In genomic region chr1:154418898-154419619, GRCh38 we compare ENCODE assay signal across 8 cellular contexts. TPM values are rescaled to one million over a fixed set of nuclear protein-coding genes. Genes with fewer than 3 reads are reported as not detected.
DNase-seq lines count a peak whose midpoint lies in the region; ATAC-seq and TF ChIP-seq lines count a peak whose summit lies in the region.

No MANE protein-coding gene starts in this region.

- H3K9me3 ChIP-seq in MM.1S (replicated peaks; ENCODE audit: insufficient read depth, low read length): no peaks in the 10 kb centered on the region

- peaks cover 71% of the 10 kb centered on the region for H3K4me1 ChIP-seq in MM.1S (ENCODE audit: low read length)

- H3K36me3 Mint-ChIP-seq in nephron (ENCODE audit: low read depth): no peaks in the 10 kb centered on the region

- peaks cover 98% of the 10 kb centered on the region for H3K79me2 ChIP-seq in MM.1S (ENCODE audit: low read length)

- H3K4me1 Mint-ChIP-seq in nephron: peaks cover 48% of the 10 kb centered on the region

- H3K27me3 Mint-ChIP-seq in nephron (ENCODE audit: low read depth): peaks cover 4% of the 10 kb centered on the region

- H3K36me3 ChIP-seq in MM.1S (replicated peaks; ENCODE audit: insufficient read depth, low read length): peaks cover 8% of the 10 kb centered on the region

- peak overlapping the region; percentile 84 for H3K4me2 ChIP-seq in MM.1S (ENCODE audit: low read depth, low read length)

- TF ChIP-seq CTCF in 22Rv1 (IDR thresholded peaks at IDR 0.05) (no peak; the same call in 1 of the 2 replicates), MM.1S (IDR thresholded peaks at IDR 0.05; ENCODE audit: low read length) (no peak), dorsolateral prefrontal cortex (IDR thresholded peaks at IDR 0.05 in 54 of 56, conservative IDR thresholded peaks at IDR 0.05 in 2 of 56; ENCODE audit: low read depth in 1 of 56, partially characterized antibody in 56 of 56) (no peak), nephron (IDR thresholded peaks at IDR 0.05; ENCODE audit: unreplicated experiment in 3 of 3) (no peak)

- intact Hi-C loops in dorsolateral prefrontal cortex (cut with DNase I): no loop called here

- peak overlapping the region; percentile 67 to 77 (median 72) for H3K27ac Mint-ChIP-seq in nephron

- peak overlapping the region; percentile 84 for H3K9ac ChIP-seq in MM.1S (ENCODE audit: low read length)

- DNase-seq in MM.1S (peak; percentile 31), dorsolateral prefrontal cortex (peak in 1 of 10 donors; percentile 2), AG08396 (ENCODE audit: low spot score) (no peak), glomerular visceral epithelial cell (ENCODE audit: extremely low spot score) (no peak), NCI-H2227 treated with DMSO at 0.1 percent for 48 hours (lab: John Stamatoyannopoulos, UW) (no peak)

- H3K27me3 ChIP-seq in MM.1S (replicated peaks; ENCODE audit: insufficient read depth, low read length) (no peaks in the 10 kb centered on the region), dorsolateral prefrontal cortex (no peaks in the 10 kb centered on the region)

- peak overlapping the region; percentile 20 for H3K4me3 ChIP-seq in MM.1S (ENCODE audit: low read length)
- H3K4me3 ChIP-seq in dorsolateral prefrontal cortex: peak overlapping the region in 15 of 59 donors; percentile 2 to 40 (median 20)

- no peak overlapping the region for H2AFZ ChIP-seq in MM.1S (ENCODE audit: low read length)

- no peaks in the 10 kb centered on the region for H4K20me1 ChIP-seq in MM.1S (ENCODE audit: insufficient read depth, low read length)

- no peaks in the 10 kb centered on the region for H3K9me3 Mint-ChIP-seq in nephron

- peak overlapping the region in 2 of 3 experiments; percentile 8 to 27 for H3K4me3 Mint-ChIP-seq in nephron

- peak overlapping the region; percentile 71 for H3K27ac ChIP-seq in 22Rv1
- H3K27ac ChIP-seq in MM.1S (ENCODE audit: low read length): peak overlapping the region; percentile 89
- H3K27ac ChIP-seq in dorsolateral prefrontal cortex: peak overlapping the region in 58 of 59 donors; percentile 29 to 96 (median 88)

- H3F3A ChIP-seq in MM.1S (ENCODE audit: insufficient read depth, low read length): peaks cover 59% of the 10 kb centered on the region

- ATAC-seq in GM21447 (IDR thresholded peaks at IDR 0.05; ENCODE audit: unreplicated experiment): no peak

- H3K9me2 ChIP-seq in MM.1S (replicated peaks; ENCODE audit: insufficient read depth, low read length): no peaks in the 10 kb centered on the region

RNA-seq across cellular contexts. Expression of gene IL6R, which starts 13.9 kb away (rescaled TPM):
- 10 to 100 TPM in 86 of 120 experiments, 1 to 10 TPM in 34; 5.2 to 32.5 (median 12.2) TPM for total RNA-seq in dorsolateral prefrontal cortex
